ENCODE assay signal across 9 cellular contexts in genomic region chr6:89952696-89953095, GRCh38. TPM values are rescaled to one million over a fixed set of nuclear protein-coding genes. Genes with fewer than 3 reads are reported as not detected.
DNase-seq lines count a peak whose midpoint lies in the region; ATAC-seq and TF ChIP-seq lines count a peak whose summit lies in the region.
"Had no signal": no experiment of that assay in that cellular context is flagged by ENCODE, and none has a peak within 500 bp of the region (broad histone marks: within the 10 kb centered on the region; RNA-seq: fewer than 3 reads in every experiment).

No MANE protein-coding gene starts in this region.

- peak; percentile 81 for ATAC-seq in PC-3
- peak; percentile 90 to 91 for ATAC-seq in natural killer cell treated with Interleukin-12 subunit alpha and Interleukin-12 subunit beta and Interleukin-15 and Interleukin-18, amount 100 ng/mL, for 72 hours
- no peak for ATAC-seq in GM21619 (IDR thresholded peaks at IDR 0.05; ENCODE audit: unreplicated experiment)

- no peaks in the 10 kb centered on the region for H3K9me3 Mint-ChIP-seq in natural killer cell treated with Interleukin-12 subunit alpha and Interleukin-12 subunit beta and Interleukin-15 and Interleukin-18, amount 100 ng/mL, for 72 hours
- no peaks in the 10 kb centered on the region for H3K9me3 Mint-ChIP-seq in Calu3 (ENCODE audit: low read depth, unreplicated experiment)
- H3K9me3 Mint-ChIP-seq: nephron had no signal

- H3K4me1 Mint-ChIP-seq in natural killer cell treated with Interleukin-12 subunit alpha and Interleukin-12 subunit beta and Interleukin-15 and Interleukin-18, amount 100 ng/mL, for 72 hours (ENCODE audit: low read depth in 2 of 2), result peaks cover 50 to 51% of the 10 kb centered on the region in 2 donors
- H3K4me1 Mint-ChIP-seq in Calu3 (ENCODE audit: low read depth, unreplicated experiment), result peaks cover 11% of the 10 kb centered on the region

- H3K9me3 ChIP-seq in PC-3 (ENCODE audit: low read length) (no peaks in the 10 kb centered on the region), esophagus muscularis mucosa (no peaks in the 10 kb centered on the region)

- H3K27ac ChIP-seq in PC-3 (ENCODE audit: low read length), result peak overlapping the region; percentile 90
- no peak overlapping the region for H3K27ac ChIP-seq in esophagus muscularis mucosa (replicated peaks in 1 of 4)

- peaks cover 44% of the 10 kb centered on the region for H3K4me1 ChIP-seq in PC-3 (ENCODE audit: insufficient read depth, low read length)
- H3K4me1 ChIP-seq in esophagus muscularis mucosa, result no peaks in the 10 kb centered on the region

- 65% methylated on average over 4 of the region's 4 CpGs for WGBS in esophagus muscularis mucosa

- no peak for TF ChIP-seq POLR2A in esophagus muscularis mucosa (IDR thresholded peaks at IDR 0.05; ENCODE audit: low read depth)

- CTCF ChIA-PET in PC-3 (lab: Charles Lee) (interaction anchor here (0.6 to 3.1 kb wide), 2 partner anchors 12 to 555 kb away, joined by 5 to 22 read pairs; no protein-coding TSS in a partner anchor), Calu3 (lab: Charles Lee) (no interaction called here)

- H3K27me3 Mint-ChIP-seq in natural killer cell treated with Interleukin-12 subunit alpha and Interleukin-12 subunit beta and Interleukin-15 and Interleukin-18, amount 100 ng/mL, for 72 hours, result no peaks in the 10 kb centered on the region
- peaks cover 10% of the 10 kb centered on the region for H3K27me3 Mint-ChIP-seq in Calu3 (ENCODE audit: unreplicated experiment)

- H3K4me3 ChIP-seq in PC-3 (ENCODE audit: low read length) (peak overlapping the region; percentile 16; the same call in 1 of the 2 replicates), esophagus muscularis mucosa (no peak overlapping the region)

- intact Hi-C loops in PC-3 (cut with micrococcal nuclease) (loop anchor here (1.0 to 2.0 kb wide), 2 partner anchors 12 to 266 kb away; no protein-coding TSS in a partner anchor), esophagus muscularis mucosa (cut with DNase I) (no loop called here), Calu3 (cut with micrococcal nuclease; ENCODE audit: unreplicated experiment) (no loop called here)

- peaks cover 4% of the 10 kb centered on the region for H3F3A ChIP-seq in PC-3 (ENCODE audit: low read length, unreplicated experiment)

- TF ChIP-seq EP300 in esophagus muscularis mucosa (IDR thresholded peaks at IDR 0.05), result no peak

- peak; percentile 89 for DNase-seq in Daoy (ENCODE audit: low read depth)
- DNase-seq in PC-3, result peak; percentile 92
- DNase-seq in activated naive CD4-positive, alpha-beta T cell treated with Interleukin-2 at 50 U/mL for 16 hours, result peak; percentile 44
- DNase-seq in natural killer cell treated with Interleukin-12 subunit alpha and Interleukin-12 subunit beta and Interleukin-15 and Interleukin-18, amount 100 ng/mL, for 72 hours (ENCODE audit: low spot score), result peak; percentile 75
- DNase-seq in esophagus muscularis mucosa (ENCODE audit: extremely low spot score), result no peak
- DNase-seq in dedifferentiated amniotic fluid mesenchymal stem cell (ENCODE audit: extremely low spot score), result no peak
- DNase-seq in Calu3, result no peak

- peak overlapping the region; percentile 77 for H3K4me2 ChIP-seq in PC-3 (ENCODE audit: low read length)

- BruUV-seq in PC-3 (replicated peaks; lab: Mats Ljungman, UMichigan) (no TSS peak), Calu3 (replicated peaks; lab: Mats Ljungman, UMichigan) (no TSS peak)

- peak overlapping the region; percentile 78 for H3K4me3 Mint-ChIP-seq in natural killer cell treated with Interleukin-12 subunit alpha and Interleukin-12 subunit beta and Interleukin-15 and Interleukin-18, amount 100 ng/mL, for 72 hours
- no peak overlapping the region for H3K4me3 Mint-ChIP-seq in Calu3 (ENCODE audit: low read depth, unreplicated experiment)
- H3K4me3 Mint-ChIP-seq: nephron had no signal

- no peaks in the 10 kb centered on the region for H3K9me2 ChIP-seq in PC-3 (replicated peaks; ENCODE audit: low read length)

- H3K9ac ChIP-seq in PC-3 (ENCODE audit: low read length), result peak overlapping the region; percentile 58

- no peak for TF ChIP-seq CTCF in PC-3 (conservative IDR thresholded peaks at IDR 0.05; ENCODE audit: low read depth, low read length)
- no peak for TF ChIP-seq CTCF in esophagus muscularis mucosa (IDR thresholded peaks at IDR 0.05)
- TF ChIP-seq CTCF in Calu3 (IDR thresholded peaks at IDR 0.05; ENCODE audit: unreplicated experiment), result no peak

- H3K36me3 ChIP-seq in PC-3 (ENCODE audit: low read depth, low read length) (no peaks in the 10 kb centered on the region), esophagus muscularis mucosa (peaks cover 9 to 24% (median 17%) of the 10 kb centered on the region in 4 donors)

- H3K27me3 ChIP-seq in PC-3 (ENCODE audit: low read length) (no peaks in the 10 kb centered on the region), esophagus muscularis mucosa (no peaks in the 10 kb centered on the region)

- H3K27ac Mint-ChIP-seq in natural killer cell treated with Interleukin-12 subunit alpha and Interleukin-12 subunit beta and Interleukin-15 and Interleukin-18, amount 100 ng/mL, for 72 hours, result peak overlapping the region; percentile 58 to 61
- H3K27ac Mint-ChIP-seq in Calu3 (ENCODE audit: unreplicated experiment), result no peak overlapping the region
- H3K27ac Mint-ChIP-seq: nephron had no signal

- H3K36me3 Mint-ChIP-seq in natural killer cell treated with Interleukin-12 subunit alpha and Interleukin-12 subunit beta and Interleukin-15 and Interleukin-18, amount 100 ng/mL, for 72 hours, result peaks cover 4% of the 10 kb centered on the region
- H3K36me3 Mint-ChIP-seq in Calu3 (ENCODE audit: insufficient read depth, unreplicated experiment), result no peaks in the 10 kb centered on the region

- no peaks in the 10 kb centered on the region for H3K79me2 ChIP-seq in PC-3 (ENCODE audit: low read length)

- no peaks in the 10 kb centered on the region for H4K20me1 ChIP-seq in PC-3 (ENCODE audit: low read length)

- H2AFZ ChIP-seq in PC-3 (ENCODE audit: low read length), result no peak overlapping the region

- POLR2A ChIA-PET in PC-3 (lab: Charles Lee; ENCODE audit: unreplicated experiment), result no interaction called here

RNA-seq across cellular contexts. Expression of gene GJA10, which starts 58.4 kb away (rescaled TPM):
- not detected in 2 replicates for total RNA-seq in Daoy (2014; rRNA removed; shearing (Covaris generic))
- not detected in 2 replicates for total RNA-seq in PC-3 (2014; rRNA removed)
- not detected for total RNA-seq in natural killer cell treated with Interleukin-12 subunit alpha and Interleukin-12 subunit beta and Interleukin-15 and Interleukin-18, amount 100 ng/mL, for 72 hours
- total RNA-seq in esophagus muscularis mucosa, result not detected
- total RNA-seq in Calu3 (2022), result not detected in 2 replicates

Comparison
In these comparisons a context has a peak if more than half of its experiments do, and no peak if none do; other contexts are left out.
1. DNase-seq: peak in Daoy (single experiment), PC-3 (single experiment), activated naive CD4-positive, alpha-beta T cell treated with Interleukin-2 at 50 U/mL for 16 hours (single experiment) and natural killer cell treated with Interleukin-12 subunit alpha and Interleukin-12 subunit beta and Interleukin-15 and Interleukin-18, amount 100 ng/mL, for 72 hours (single experiment); none in esophagus muscularis mucosa (single experiment), dedifferentiated amniotic fluid mesenchymal stem cell (single experiment) and Calu3 (single experiment).